Comparison of ENCODE assay signal across 25 cellular contexts in genomic region chr17:6120351-6120750, GRCh38. TPM values are rescaled to one million over a fixed set of nuclear protein-coding genes. Genes with fewer than 3 reads are reported as not detected.
"Had no signal": no experiment of that assay in that cellular context is flagged by ENCODE, and none has a peak within 500 bp of the region (broad histone marks: within the 10 kb centered on the region; RNA-seq: fewer than 3 reads in every experiment).

No MANE protein-coding gene starts in this region.

- H3K9me3 ChIP-seq: ovary, thoracic aorta, vagina had no signal

- ATAC-seq: esophagus mucosa; gastrocnemius medialis; left lung; naive thymus-derived CD8-positive, alpha-beta T cell; psoas muscle; stimulated activated naive B cell treated with anti-CD40 and anti-IgM and Interleukin-4, amounts not matched to agents 10 μg/mL and 1 μg/mL and 100 μg/mL, for 72 hours had no signal

- DNase-seq: cortex of kidney; effector CD4-positive, alpha-beta T cell; foreskin fibroblast; gastrocnemius medialis; kidney; left lung; mesenchymal stem cell; midbrain; naive thymus-derived CD8-positive, alpha-beta T cell; nephron progenitor cell; occipital lobe; ovary; posterior cingulate gyrus; psoas muscle; spleen; stimulated activated CD4-positive, alpha-beta T cell treated with anti-CD3 and anti-CD28 coated beads, Interleukin-4, amount 100 ng/mL, for 4 hours; stimulated activated naive B cell treated with anti-CD40 and anti-IgM and Interleukin-4, amounts not matched to agents 10 μg/mL and 1 μg/mL and 100 μg/mL, for 72 hours had no signal

- H3K4me3 Mint-ChIP-seq: naive thymus-derived CD8-positive, alpha-beta T cell; nephron progenitor cell; stimulated activated naive B cell treated with anti-CD40 and anti-IgM and Interleukin-4, amounts not matched to agents 10 μg/mL and 1 μg/mL and 100 μg/mL, for 72 hours; stimulated activated naive CD8-positive, alpha-beta T cell treated with anti-CD3 and anti-CD28 coated beads, Interleukin-15, Interleukin-2, amounts not matched to agents 100 ng/mL and 50 ng/mL, for 24 hours had no signal

- H3K36me3 Mint-ChIP-seq: stimulated activated naive B cell treated with anti-CD40 and anti-IgM and Interleukin-4, amounts not matched to agents 10 μg/mL and 1 μg/mL and 100 μg/mL, for 72 hours had no signal

- H3K27me3 ChIP-seq: gastrocnemius medialis, left lung, ovary, spleen, tibial nerve, upper lobe of left lung, vagina had no signal

- H3K4me1 Mint-ChIP-seq: naive thymus-derived CD8-positive, alpha-beta T cell; nephron progenitor cell; stimulated activated naive B cell treated with anti-CD40 and anti-IgM and Interleukin-4, amounts not matched to agents 10 μg/mL and 1 μg/mL and 100 μg/mL, for 72 hours had no signal

- H3K4me3 ChIP-seq: gastrocnemius medialis, left lung, ovary, psoas muscle, skin epidermis, spleen, thoracic aorta, tibial nerve, upper lobe of left lung, vagina had no signal

- H3K27ac ChIP-seq: epithelial cell of prostate, gastrocnemius medialis, left lung, ovary, psoas muscle, skin epidermis, spleen, thoracic aorta, tibial nerve, upper lobe of left lung, vagina had no signal

- H3K4me1 ChIP-seq: gastrocnemius medialis, left lung, psoas muscle, spleen, tibial nerve, upper lobe of left lung, vagina had no signal

- H3K27ac Mint-ChIP-seq: naive thymus-derived CD8-positive, alpha-beta T cell; nephron progenitor cell; stimulated activated naive B cell treated with anti-CD40 and anti-IgM and Interleukin-4, amounts not matched to agents 10 μg/mL and 1 μg/mL and 100 μg/mL, for 72 hours; stimulated activated naive CD8-positive, alpha-beta T cell treated with anti-CD3 and anti-CD28 coated beads, Interleukin-15, Interleukin-2, amounts not matched to agents 100 ng/mL and 50 ng/mL, for 24 hours had no signal

- H3K36me3 ChIP-seq: left lung, ovary, thoracic aorta, upper lobe of left lung, vagina had no signal

RNA-seq across cellular contexts. Expression of gene WSCD1, which starts 50.2 kb away (rescaled TPM):
- total RNA-seq: naive thymus-derived CD8-positive, alpha-beta T cell had no signal
- polyA plus RNA-seq: naive thymus-derived CD8-positive, alpha-beta T cell had no signal
